12 cellular contexts compared by ENCODE assay signal in genomic region chr4:55560096-55560495, GRCh38. TPM values are rescaled to one million over a fixed set of nuclear protein-coding genes. Genes with fewer than 3 reads are reported as not detected.
"Had no signal": no experiment of that assay in that cellular context is flagged by ENCODE, and none has a peak within 500 bp of the region (broad histone marks: within the 10 kb centered on the region; RNA-seq: fewer than 3 reads in every experiment).

No MANE protein-coding gene starts in this region.

- H2AFZ ChIP-seq: GM23248, GM23338 had no signal

- ATAC-seq: GM23338, HCT116 had no signal

- H3K9me3 ChIP-seq: HAP-1 had no signal

- DNase-seq: GM23248, GOT3, H7, H9, HCEC 1CT, HFFc6 had no signal

- H3K27ac ChIP-seq: GM23248 had no signal

- H3K4me1 ChIP-seq: HAP-1 had no signal

- H3K4me3 ChIP-seq: GM23248, GM23338, HAP-1 had no signal

- H3K4me2 ChIP-seq: GM23338 had no signal

- H3K36me3 ChIP-seq: HAP-1 had no signal

- H3K9ac ChIP-seq: GM23248 had no signal

- FAIRE-seq: H1, H54 had no signal

RNA-seq across cellular contexts. Expression of gene PDCL2, which starts 31.9 kb away (rescaled TPM):
- total RNA-seq: GM23248, H1, H4, H7, H9, HFFc6 had no signal
- polyA plus RNA-seq: GM23248, H1 had no signal
